2 cellular contexts compared by ENCODE assay signal in the genomic region with DNA sequence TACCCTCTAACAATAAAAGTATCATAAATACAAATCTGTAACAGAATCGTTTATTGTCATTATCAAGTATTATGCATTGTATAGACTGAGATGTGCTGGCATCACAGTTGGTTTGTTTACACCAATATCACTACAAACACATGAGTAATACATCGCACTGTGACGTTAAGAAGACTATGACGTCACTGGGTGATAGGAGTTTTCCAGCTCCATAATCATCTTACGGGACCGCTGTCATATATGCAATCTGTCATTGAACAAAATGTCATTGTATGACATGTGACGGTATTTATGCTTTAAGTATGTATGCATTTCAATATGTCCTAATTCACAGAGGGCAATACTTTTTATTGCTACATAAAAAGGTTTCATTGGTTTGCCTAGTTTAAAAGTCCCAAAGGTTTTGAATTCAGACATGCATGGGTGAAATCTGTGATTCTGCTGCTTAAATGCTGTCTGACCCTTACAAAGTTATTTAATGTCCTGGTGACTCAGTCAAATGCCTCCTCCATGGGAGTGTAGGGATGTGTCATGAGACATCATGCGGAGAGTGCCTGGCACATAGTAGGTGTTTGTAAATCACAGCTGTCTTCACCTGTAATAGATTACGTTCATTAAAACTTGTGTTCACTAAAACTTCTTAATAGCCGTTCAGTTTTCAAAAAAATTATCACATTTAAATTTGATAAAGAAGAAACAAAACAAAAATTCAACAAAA.
A peak's percentile ranks its signal among the peaks of the same experiment; 100 is the strongest.
TF ChIP-seq lines count a peak whose summit lies in the region.

No MANE protein-coding gene starts in this region.

TF ChIP-seq in HepG2, 621 proteins besides CTCF, POLR2A, EP300 and RAD21 (continued from another document):
- TF ChIP-seq, protein P1, sequence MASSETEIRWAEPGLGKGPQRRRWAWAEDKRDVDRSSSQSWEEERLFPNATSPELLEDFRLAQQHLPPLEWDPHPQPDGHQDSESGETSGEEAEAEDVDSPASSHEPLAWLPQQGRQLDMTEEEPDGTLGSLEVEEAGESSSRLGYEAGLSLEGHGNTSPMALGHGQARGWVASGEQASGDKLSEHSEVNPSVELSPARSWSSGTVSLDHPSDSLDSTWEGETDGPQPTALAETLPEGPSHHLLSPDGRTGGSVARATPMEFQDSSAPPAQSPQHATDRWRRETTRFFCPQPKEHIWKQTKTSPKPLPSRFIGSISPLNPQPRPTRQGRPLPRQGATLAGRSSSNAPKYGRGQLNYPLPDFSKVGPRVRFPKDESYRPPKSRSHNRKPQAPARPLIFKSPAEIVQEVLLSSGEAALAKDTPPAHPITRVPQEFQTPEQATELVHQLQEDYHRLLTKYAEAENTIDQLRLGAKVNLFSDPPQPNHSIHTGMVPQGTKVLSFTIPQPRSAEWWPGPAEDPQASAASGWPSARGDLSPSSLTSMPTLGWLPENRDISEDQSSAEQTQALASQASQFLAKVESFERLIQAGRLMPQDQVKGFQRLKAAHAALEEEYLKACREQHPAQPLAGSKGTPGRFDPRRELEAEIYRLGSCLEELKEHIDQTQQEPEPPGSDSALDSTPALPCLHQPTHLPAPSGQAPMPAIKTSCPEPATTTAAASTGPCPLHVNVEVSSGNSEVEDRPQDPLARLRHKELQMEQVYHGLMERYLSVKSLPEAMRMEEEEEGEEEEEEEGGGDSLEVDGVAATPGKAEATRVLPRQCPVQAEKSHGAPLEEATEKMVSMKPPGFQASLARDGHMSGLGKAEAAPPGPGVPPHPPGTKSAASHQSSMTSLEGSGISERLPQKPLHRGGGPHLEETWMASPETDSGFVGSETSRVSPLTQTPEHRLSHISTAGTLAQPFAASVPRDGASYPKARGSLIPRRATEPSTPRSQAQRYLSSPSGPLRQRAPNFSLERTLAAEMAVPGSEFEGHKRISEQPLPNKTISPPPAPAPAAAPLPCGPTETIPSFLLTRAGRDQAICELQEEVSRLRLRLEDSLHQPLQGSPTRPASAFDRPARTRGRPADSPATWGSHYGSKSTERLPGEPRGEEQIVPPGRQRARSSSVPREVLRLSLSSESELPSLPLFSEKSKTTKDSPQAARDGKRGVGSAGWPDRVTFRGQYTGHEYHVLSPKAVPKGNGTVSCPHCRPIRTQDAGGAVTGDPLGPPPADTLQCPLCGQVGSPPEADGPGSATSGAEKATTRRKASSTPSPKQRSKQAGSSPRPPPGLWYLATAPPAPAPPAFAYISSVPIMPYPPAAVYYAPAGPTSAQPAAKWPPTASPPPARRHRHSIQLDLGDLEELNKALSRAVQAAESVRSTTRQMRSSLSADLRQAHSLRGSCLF (CRISPR knock-in tag; IDR thresholded peaks at IDR 0.05; ENCODE audit: borderline replicate concordance), result no peak
- TF ChIP-seq ATF7 (IDR thresholded peaks at IDR 0.05), result peak; percentile 98
- no peak for TF ChIP-seq ATF7 (CRISPR knock-in tag; IDR thresholded peaks at IDR 0.05)
- TF ChIP-seq, protein P2, sequence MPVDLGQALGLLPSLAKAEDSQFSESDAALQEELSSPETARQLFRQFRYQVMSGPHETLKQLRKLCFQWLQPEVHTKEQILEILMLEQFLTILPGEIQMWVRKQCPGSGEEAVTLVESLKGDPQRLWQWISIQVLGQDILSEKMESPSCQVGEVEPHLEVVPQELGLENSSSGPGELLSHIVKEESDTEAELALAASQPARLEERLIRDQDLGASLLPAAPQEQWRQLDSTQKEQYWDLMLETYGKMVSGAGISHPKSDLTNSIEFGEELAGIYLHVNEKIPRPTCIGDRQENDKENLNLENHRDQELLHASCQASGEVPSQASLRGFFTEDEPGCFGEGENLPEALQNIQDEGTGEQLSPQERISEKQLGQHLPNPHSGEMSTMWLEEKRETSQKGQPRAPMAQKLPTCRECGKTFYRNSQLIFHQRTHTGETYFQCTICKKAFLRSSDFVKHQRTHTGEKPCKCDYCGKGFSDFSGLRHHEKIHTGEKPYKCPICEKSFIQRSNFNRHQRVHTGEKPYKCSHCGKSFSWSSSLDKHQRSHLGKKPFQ (CRISPR knock-in tag; IDR thresholded peaks at IDR 0.05; ENCODE audit: insufficient replicate concordance), result no peak

TF ChIP-seq in endothelial cell of umbilical vein, 7 proteins besides CTCF, POLR2A, EP300 and RAD21 (continued from another document):
- TF ChIP-seq, protein P3, sequence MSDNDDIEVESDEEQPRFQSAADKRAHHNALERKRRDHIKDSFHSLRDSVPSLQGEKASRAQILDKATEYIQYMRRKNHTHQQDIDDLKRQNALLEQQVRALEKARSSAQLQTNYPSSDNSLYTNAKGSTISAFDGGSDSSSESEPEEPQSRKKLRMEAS (IDR thresholded peaks at IDR 0.05; ENCODE audit: insufficient read depth, insufficient read length), result no peak
- TF ChIP-seq GATA2 (IDR thresholded peaks at IDR 0.05; ENCODE audit: insufficient read depth, insufficient read length, low read depth, low read length) (no peak), MYC (IDR thresholded peaks at IDR 0.05; ENCODE audit: low read depth, low read length) (no peak)
